15 cellular contexts compared by ENCODE assay signal in genomic region chr5:134000116-134000515, GRCh38. TPM values are rescaled to one million over a fixed set of nuclear protein-coding genes. Genes with fewer than 3 reads are reported as not detected.
DNase-seq lines count a peak whose midpoint lies in the region; ATAC-seq and TF ChIP-seq lines count a peak whose summit lies in the region.
"Had no signal": no experiment of that assay in that cellular context is flagged by ENCODE, and none has a peak within 500 bp of the region (broad histone marks: within the 10 kb centered on the region; RNA-seq: fewer than 3 reads in every experiment).

No MANE protein-coding gene starts in this region.

- no peak overlapping the region for H2BK120ac ChIP-seq in IMR-90 (ENCODE audit: low read depth, low read length)

- no peak overlapping the region for H2BK15ac ChIP-seq in IMR-90 (ENCODE audit: low read depth, low read length)

- H2AK5ac ChIP-seq in IMR-90 (ENCODE audit: low read depth, low read length): no peak overlapping the region

- H3K27me3 Mint-ChIP-seq in CD8-positive, alpha-beta memory T cell: no peaks in the 10 kb centered on the region
- H3K27me3 Mint-ChIP-seq in neural crest cell (ENCODE audit: low read depth): no peaks in the 10 kb centered on the region
- H3K27me3 Mint-ChIP-seq: T-cell had no signal

- no peak overlapping the region for H2BK5ac ChIP-seq in IMR-90 (ENCODE audit: low read depth, low read length, poor library complexity, severe bottlenecking)

- no peak overlapping the region for H2BK20ac ChIP-seq in IMR-90 (ENCODE audit: low read depth, low read length)

- H4K5ac ChIP-seq in IMR-90 (ENCODE audit: low read depth, low read length): no peak overlapping the region

- CTCF ChIA-PET in CD8-positive, alpha-beta memory T cell (lab: Charles Lee): interaction anchor here (0.6 to 0.9 kb wide), 2 partner anchors 39 to 140 kb away, joined by 3 read pairs; no protein-coding TSS in a partner anchor
- CTCF ChIA-PET in IMR-90 (lab: Yijun Ruan, JAX): no interaction called here

- no peak overlapping the region for H3K27ac ChIP-seq in CD8-positive, alpha-beta memory T cell (ENCODE audit: low read depth, low read length)
- H3K27ac ChIP-seq in IMR-90 (ENCODE audit: insufficient read depth, low read length): no peak overlapping the region

- TF ChIP-seq POLR2A in IMR-90 (IDR thresholded peaks at IDR 0.05; ENCODE audit: low read depth, low read length): no peak

- H3K14ac ChIP-seq in IMR-90 (replicated peaks; ENCODE audit: low read depth, low read length): no peak overlapping the region

- no peaks in the 10 kb centered on the region for H3K9me3 Mint-ChIP-seq in CD8-positive, alpha-beta memory T cell
- H3K9me3 Mint-ChIP-seq in neural crest cell: no peaks in the 10 kb centered on the region
- H3K9me3 Mint-ChIP-seq: T-cell had no signal

- intact Hi-C loops in IMR-90 (cut with micrococcal nuclease): no loop called here

- H3K4me3 Mint-ChIP-seq in CD8-positive, alpha-beta memory T cell: peak overlapping the region in 1 of 7 donors; percentile 47
- peak overlapping the region; percentile 78 for H3K4me3 Mint-ChIP-seq in neural crest cell
- H3K4me3 Mint-ChIP-seq: T-cell had no signal

- H3K4me1 ChIP-seq in CD8-positive, alpha-beta memory T cell (ENCODE audit: insufficient read depth, low read length): peaks cover 37% of the 10 kb centered on the region
- H3K4me1 ChIP-seq in IMR-90 (ENCODE audit: control insufficient read depth, insufficient read depth, low read length): peaks cover 35% of the 10 kb centered on the region

- H3K4ac ChIP-seq in IMR-90 (ENCODE audit: low read depth, low read length): no peak overlapping the region

- TF ChIP-seq CTCF in IMR-90 (conservative IDR thresholded peaks at IDR 0.05; ENCODE audit: low read depth, low read length): no peak
- TF ChIP-seq CTCF in choroid plexus epithelial cell (conservative IDR thresholded peaks at IDR 0.05; ENCODE audit: low read depth, low read length): no peak
- TF ChIP-seq CTCF in neural crest cell (conservative IDR thresholded peaks at IDR 0.05): no peak

- H3K27me3 ChIP-seq in CD8-positive, alpha-beta memory T cell (ENCODE audit: insufficient read depth, low read length, poor library complexity, severe bottlenecking): no peaks in the 10 kb centered on the region
- no peaks in the 10 kb centered on the region for H3K27me3 ChIP-seq in IMR-90 (ENCODE audit: control insufficient read depth, insufficient read depth, low read length)

- H3K4me3 ChIP-seq in CD8-positive, alpha-beta memory T cell (ENCODE audit: low read length): no peak overlapping the region
- H3K4me3 ChIP-seq in IMR-90 (ENCODE audit: insufficient read depth, low read depth, low read length) (no peak overlapping the region), choroid plexus epithelial cell (ENCODE audit: low read depth, low read length) (no peak overlapping the region)

- peaks cover 5% of the 10 kb centered on the region for H3K36me3 ChIP-seq in CD8-positive, alpha-beta memory T cell (ENCODE audit: insufficient read depth, low read length)
- H3K36me3 ChIP-seq in IMR-90 (ENCODE audit: control insufficient read depth, insufficient read depth, low read length): peaks cover 15% of the 10 kb centered on the region

- peak overlapping the region in 7 of 8 donors; percentile 19 to 98 (median 54) for H3K27ac Mint-ChIP-seq in CD8-positive, alpha-beta memory T cell
- H3K27ac Mint-ChIP-seq in neural crest cell (ENCODE audit: unreplicated experiment): no peak overlapping the region

- no peak for DNase-seq in CD8-positive, alpha-beta memory T cell
- DNase-seq in IMR-90 (no peak), choroid plexus epithelial cell (ENCODE audit: low read depth) (peak; percentile 34), neural crest cell (ENCODE audit: low read depth, low spot score) (no peak), GF-D8 (lab: John Stamatoyannopoulos, UW) (no peak)
- DNase-seq in stimulated activated CD4-positive, alpha-beta T cell treated with anti-CD3 and anti-CD28 coated beads, Interleukin-15, amount 100 ng/mL, for 24 hours: no peak
- DNase-seq: aorta; effector CD8-positive, alpha-beta T cell; foreskin melanocyte; NCI-H1694 treated with DMSO at 0.1 percent for 48 hours; NCI-H510A treated with DMSO at 0.1 percent for 48 hours; T-cell had no signal

- no peak overlapping the region for H3K23ac ChIP-seq in IMR-90 (ENCODE audit: low read depth, low read length)

- H3K4me1 Mint-ChIP-seq in CD8-positive, alpha-beta memory T cell: peaks cover 56 to 81% (median 72%) of the 10 kb centered on the region in 3 donors
- H3K4me1 Mint-ChIP-seq in neural crest cell: peaks cover 57% of the 10 kb centered on the region

- no peak overlapping the region for H3K18ac ChIP-seq in IMR-90 (ENCODE audit: low read depth, low read length)

- no peak overlapping the region for H4K91ac ChIP-seq in IMR-90 (ENCODE audit: insufficient read depth, low read depth, low read length)

- no peak for ATAC-seq in IMR-90 (ENCODE audit: low read depth)
- ATAC-seq in HG03342 (IDR thresholded peaks at IDR 0.05; ENCODE audit: unreplicated experiment): no peak
- no peak for ATAC-seq in HG03025 (IDR thresholded peaks at IDR 0.05; ENCODE audit: low FRiP score, unreplicated experiment)
- ATAC-seq: activated CD4-positive, CD25-positive, alpha-beta regulatory T cell treated with anti-CD3 and anti-CD28 coated beads, Interleukin-2, amount 50 U/mL, for 24 hours; T-cell had no signal

- 100% methylated on average over 1 of the region's 3 CpGs; no CpG with 5 or more reads in 1 of the 2 experiments for WGBS in IMR-90 (ENCODE audit: extremely low coverage in 2 of 2, insufficient read length in 1 of 2), 2 experiments

- H4K20me1 ChIP-seq in IMR-90 (ENCODE audit: insufficient read depth, low read length): peaks cover 89% of the 10 kb centered on the region

- BruUV-seq in IMR-90 (replicated peaks; lab: Mats Ljungman, UMichigan): no TSS peak

- in situ Hi-C loops in IMR-90 (cut with MboI; ENCODE audit: low sequenced_read_pairs): no loop called here

- H3K9me3 ChIP-seq in CD8-positive, alpha-beta memory T cell (ENCODE audit: low read length): no peaks in the 10 kb centered on the region
- H3K9me3 ChIP-seq in IMR-90 (ENCODE audit: control insufficient read depth, insufficient read depth, low read length): no peaks in the 10 kb centered on the region

- H3K9me1 ChIP-seq in IMR-90 (ENCODE audit: insufficient read depth, low read length): peaks cover 46% of the 10 kb centered on the region

- H4K8ac ChIP-seq in IMR-90 (ENCODE audit: low read depth in 2 of 2, low read length in 2 of 2): no peak overlapping the region

- TF ChIP-seq RAD21 in IMR-90 (IDR thresholded peaks at IDR 0.05; ENCODE audit: low read length): no peak

- H2AFZ ChIP-seq in IMR-90 (replicated peaks; ENCODE audit: low read length, poor library complexity): peak overlapping the region; percentile 28

- no peak overlapping the region for H3K4me2 ChIP-seq in IMR-90 (ENCODE audit: low read depth, low read length)

- H3K56ac ChIP-seq in IMR-90 (ENCODE audit: extremely low read depth, insufficient read depth, low read length): no peak overlapping the region

- no peak overlapping the region for H2AK9ac ChIP-seq in IMR-90 (replicated peaks; ENCODE audit: low read depth, low read length, poor library complexity)

- no peak overlapping the region for H3K9ac ChIP-seq in IMR-90 (ENCODE audit: low read depth, low read length)

- peaks cover 0 to 15% (median 1%) of the 10 kb centered on the region in 3 donors for H3K36me3 Mint-ChIP-seq in CD8-positive, alpha-beta memory T cell
- no peaks in the 10 kb centered on the region for H3K36me3 Mint-ChIP-seq in neural crest cell (ENCODE audit: low read depth)

- dilution Hi-C loops in IMR-90 (cut with HindIII; ENCODE audit: low sequenced_read_pairs, unreplicated experiment): no loop called here

- peaks cover 0 to 78% of the 10 kb centered on the region in 2 experiments; a peak in 2 of 4 replicates for H3K79me1 ChIP-seq in IMR-90 (ENCODE audit: low read depth in 1 of 2, low read length in 2 of 2)

- POLR2A ChIA-PET in CD8-positive, alpha-beta memory T cell (lab: Charles Lee): interaction anchor here (0.9 kb wide), 1 partner anchor 30 kb away, joined by 3 read pairs; no protein-coding TSS in a partner anchor
- POLR2A ChIA-PET in IMR-90 (lab: Charles Lee; ENCODE audit: unreplicated experiment): no interaction called here

TF ChIP-seq in IMR-90, 13 proteins besides CTCF, POLR2A, EP300 and RAD21 (continues in another document):
- no peak for TF ChIP-seq SMC3 (IDR thresholded peaks at IDR 0.05; ENCODE audit: low read depth, low read length)
- TF ChIP-seq MAZ (IDR thresholded peaks at IDR 0.05; ENCODE audit: borderline replicate concordance, low read depth, low read length): no peak
- TF ChIP-seq CEBPB (IDR thresholded peaks at IDR 0.05; ENCODE audit: low read depth, low read length): no peak
- TF ChIP-seq ELK1 (IDR thresholded peaks at IDR 0.05; ENCODE audit: borderline replicate concordance, low read depth, low read length): no peak

RNA-seq across cellular contexts. Expression of gene VDAC1, which starts 4.7 kb away (rescaled TPM):
- 100 to 1,000 TPM; 409 to 422 TPM for total RNA-seq in CD8-positive, alpha-beta memory T cell
- 92.8 TPM for polyA plus RNA-seq in CD8-positive, alpha-beta memory T cell
- 365 and 423 TPM in 2 replicates for total RNA-seq in IMR-90 (2012; rRNA removed)
- 242 and 289 TPM in 2 replicates for polyA plus RNA-seq in IMR-90 (2012; rRNA removed)
- polyA plus RNA-seq in IMR-90 (2012; cell fraction: cytosol; rRNA removed): 103 and 148 TPM in 2 replicates
- polyA plus RNA-seq in IMR-90 (2012; cell fraction: nucleus; rRNA removed; ENCODE audit: low replicate concordance): 46.1 and 144 TPM in 2 replicates
- 218 and 234 TPM in 2 replicates for total RNA-seq in neural crest cell

RNA-seq across cellular contexts. Expression of gene C5orf15, which starts 31.7 kb away (rescaled TPM):
- total RNA-seq in CD8-positive, alpha-beta memory T cell: 10 to 100 TPM; 21.7 to 21.8 TPM
- polyA plus RNA-seq in CD8-positive, alpha-beta memory T cell: 25.4 TPM
- total RNA-seq in IMR-90 (2012; rRNA removed) (35.1 and 54.2 TPM in 2 replicates), neural crest cell (38.4 and 39.4 TPM in 2 replicates)
- polyA plus RNA-seq in IMR-90 (2012; rRNA removed): 64.5 and 73.5 TPM in 2 replicates
- 35.0 and 205 TPM in 2 replicates for polyA plus RNA-seq in IMR-90 (2012; cell fraction: cytosol; rRNA removed)
- 37.9 and 38.3 TPM in 2 replicates for polyA plus RNA-seq in IMR-90 (2012; cell fraction: nucleus; rRNA removed; ENCODE audit: low replicate concordance)
